ENCODE assay signal across 1 cellular context in the genomic region with DNA sequence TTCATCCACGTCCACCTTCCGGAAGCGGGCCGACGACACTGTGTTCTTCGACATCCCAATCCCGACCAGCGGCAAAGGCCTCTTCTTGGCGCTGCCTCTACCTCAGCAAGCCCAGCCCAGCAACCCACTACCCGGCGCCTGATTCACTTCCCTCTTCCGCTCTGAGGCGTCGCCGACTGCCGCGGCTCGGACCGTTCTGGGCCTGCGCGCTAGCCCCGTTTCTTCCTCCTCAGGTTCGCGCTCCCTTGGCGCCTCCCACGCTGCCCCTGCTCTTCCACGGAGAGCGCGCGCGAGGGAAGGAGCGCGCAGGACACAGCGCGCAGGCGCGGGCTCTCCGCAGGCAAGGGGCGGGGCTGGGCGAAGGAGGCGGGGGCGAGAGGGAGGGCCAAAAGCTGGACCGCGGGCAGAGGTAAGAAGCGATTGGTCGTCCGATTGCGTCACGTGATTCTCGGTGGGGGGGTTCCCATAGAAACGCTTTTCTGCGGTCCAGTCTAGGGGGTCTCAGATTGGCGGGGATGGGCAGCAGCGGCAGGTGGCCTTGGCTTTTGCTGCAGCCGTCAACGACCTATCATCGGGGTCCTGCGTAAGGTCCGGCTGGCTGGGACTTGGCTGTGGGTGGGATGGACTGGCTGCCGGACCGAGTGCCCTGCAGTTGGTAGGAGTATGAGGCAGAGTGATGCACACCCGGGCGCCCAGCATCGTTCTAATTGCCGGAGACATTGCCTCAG.
A peak's percentile ranks its signal among the peaks of the same experiment; 100 is the strongest.
TF ChIP-seq lines count a peak whose summit lies in the region.

A gene (minus strand): TSS at position 178 of the 728 bp plus-strand sequence. CDS start 124 bp downstream, at position 54.

TF ChIP-seq in K562, 482 proteins besides CTCF, POLR2A, EP300 and RAD21 (continued from another document and continues in another):
- TF ChIP-seq, protein P1, sequence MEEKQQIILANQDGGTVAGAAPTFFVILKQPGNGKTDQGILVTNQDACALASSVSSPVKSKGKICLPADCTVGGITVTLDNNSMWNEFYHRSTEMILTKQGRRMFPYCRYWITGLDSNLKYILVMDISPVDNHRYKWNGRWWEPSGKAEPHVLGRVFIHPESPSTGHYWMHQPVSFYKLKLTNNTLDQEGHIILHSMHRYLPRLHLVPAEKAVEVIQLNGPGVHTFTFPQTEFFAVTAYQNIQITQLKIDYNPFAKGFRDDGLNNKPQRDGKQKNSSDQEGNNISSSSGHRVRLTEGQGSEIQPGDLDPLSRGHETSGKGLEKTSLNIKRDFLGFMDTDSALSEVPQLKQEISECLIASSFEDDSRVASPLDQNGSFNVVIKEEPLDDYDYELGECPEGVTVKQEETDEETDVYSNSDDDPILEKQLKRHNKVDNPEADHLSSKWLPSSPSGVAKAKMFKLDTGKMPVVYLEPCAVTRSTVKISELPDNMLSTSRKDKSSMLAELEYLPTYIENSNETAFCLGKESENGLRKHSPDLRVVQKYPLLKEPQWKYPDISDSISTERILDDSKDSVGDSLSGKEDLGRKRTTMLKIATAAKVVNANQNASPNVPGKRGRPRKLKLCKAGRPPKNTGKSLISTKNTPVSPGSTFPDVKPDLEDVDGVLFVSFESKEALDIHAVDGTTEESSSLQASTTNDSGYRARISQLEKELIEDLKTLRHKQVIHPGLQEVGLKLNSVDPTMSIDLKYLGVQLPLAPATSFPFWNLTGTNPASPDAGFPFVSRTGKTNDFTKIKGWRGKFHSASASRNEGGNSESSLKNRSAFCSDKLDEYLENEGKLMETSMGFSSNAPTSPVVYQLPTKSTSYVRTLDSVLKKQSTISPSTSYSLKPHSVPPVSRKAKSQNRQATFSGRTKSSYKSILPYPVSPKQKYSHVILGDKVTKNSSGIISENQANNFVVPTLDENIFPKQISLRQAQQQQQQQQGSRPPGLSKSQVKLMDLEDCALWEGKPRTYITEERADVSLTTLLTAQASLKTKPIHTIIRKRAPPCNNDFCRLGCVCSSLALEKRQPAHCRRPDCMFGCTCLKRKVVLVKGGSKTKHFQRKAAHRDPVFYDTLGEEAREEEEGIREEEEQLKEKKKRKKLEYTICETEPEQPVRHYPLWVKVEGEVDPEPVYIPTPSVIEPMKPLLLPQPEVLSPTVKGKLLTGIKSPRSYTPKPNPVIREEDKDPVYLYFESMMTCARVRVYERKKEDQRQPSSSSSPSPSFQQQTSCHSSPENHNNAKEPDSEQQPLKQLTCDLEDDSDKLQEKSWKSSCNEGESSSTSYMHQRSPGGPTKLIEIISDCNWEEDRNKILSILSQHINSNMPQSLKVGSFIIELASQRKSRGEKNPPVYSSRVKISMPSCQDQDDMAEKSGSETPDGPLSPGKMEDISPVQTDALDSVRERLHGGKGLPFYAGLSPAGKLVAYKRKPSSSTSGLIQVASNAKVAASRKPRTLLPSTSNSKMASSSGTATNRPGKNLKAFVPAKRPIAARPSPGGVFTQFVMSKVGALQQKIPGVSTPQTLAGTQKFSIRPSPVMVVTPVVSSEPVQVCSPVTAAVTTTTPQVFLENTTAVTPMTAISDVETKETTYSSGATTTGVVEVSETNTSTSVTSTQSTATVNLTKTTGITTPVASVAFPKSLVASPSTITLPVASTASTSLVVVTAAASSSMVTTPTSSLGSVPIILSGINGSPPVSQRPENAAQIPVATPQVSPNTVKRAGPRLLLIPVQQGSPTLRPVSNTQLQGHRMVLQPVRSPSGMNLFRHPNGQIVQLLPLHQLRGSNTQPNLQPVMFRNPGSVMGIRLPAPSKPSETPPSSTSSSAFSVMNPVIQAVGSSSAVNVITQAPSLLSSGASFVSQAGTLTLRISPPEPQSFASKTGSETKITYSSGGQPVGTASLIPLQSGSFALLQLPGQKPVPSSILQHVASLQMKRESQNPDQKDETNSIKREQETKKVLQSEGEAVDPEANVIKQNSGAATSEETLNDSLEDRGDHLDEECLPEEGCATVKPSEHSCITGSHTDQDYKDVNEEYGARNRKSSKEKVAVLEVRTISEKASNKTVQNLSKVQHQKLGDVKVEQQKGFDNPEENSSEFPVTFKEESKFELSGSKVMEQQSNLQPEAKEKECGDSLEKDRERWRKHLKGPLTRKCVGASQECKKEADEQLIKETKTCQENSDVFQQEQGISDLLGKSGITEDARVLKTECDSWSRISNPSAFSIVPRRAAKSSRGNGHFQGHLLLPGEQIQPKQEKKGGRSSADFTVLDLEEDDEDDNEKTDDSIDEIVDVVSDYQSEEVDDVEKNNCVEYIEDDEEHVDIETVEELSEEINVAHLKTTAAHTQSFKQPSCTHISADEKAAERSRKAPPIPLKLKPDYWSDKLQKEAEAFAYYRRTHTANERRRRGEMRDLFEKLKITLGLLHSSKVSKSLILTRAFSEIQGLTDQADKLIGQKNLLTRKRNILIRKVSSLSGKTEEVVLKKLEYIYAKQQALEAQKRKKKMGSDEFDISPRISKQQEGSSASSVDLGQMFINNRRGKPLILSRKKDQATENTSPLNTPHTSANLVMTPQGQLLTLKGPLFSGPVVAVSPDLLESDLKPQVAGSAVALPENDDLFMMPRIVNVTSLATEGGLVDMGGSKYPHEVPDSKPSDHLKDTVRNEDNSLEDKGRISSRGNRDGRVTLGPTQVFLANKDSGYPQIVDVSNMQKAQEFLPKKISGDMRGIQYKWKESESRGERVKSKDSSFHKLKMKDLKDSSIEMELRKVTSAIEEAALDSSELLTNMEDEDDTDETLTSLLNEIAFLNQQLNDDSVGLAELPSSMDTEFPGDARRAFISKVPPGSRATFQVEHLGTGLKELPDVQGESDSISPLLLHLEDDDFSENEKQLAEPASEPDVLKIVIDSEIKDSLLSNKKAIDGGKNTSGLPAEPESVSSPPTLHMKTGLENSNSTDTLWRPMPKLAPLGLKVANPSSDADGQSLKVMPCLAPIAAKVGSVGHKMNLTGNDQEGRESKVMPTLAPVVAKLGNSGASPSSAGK (IDR thresholded peaks at IDR 0.05): peak; percentile 45; the same call in 1 of the 2 replicates
- TF ChIP-seq, protein P2, sequence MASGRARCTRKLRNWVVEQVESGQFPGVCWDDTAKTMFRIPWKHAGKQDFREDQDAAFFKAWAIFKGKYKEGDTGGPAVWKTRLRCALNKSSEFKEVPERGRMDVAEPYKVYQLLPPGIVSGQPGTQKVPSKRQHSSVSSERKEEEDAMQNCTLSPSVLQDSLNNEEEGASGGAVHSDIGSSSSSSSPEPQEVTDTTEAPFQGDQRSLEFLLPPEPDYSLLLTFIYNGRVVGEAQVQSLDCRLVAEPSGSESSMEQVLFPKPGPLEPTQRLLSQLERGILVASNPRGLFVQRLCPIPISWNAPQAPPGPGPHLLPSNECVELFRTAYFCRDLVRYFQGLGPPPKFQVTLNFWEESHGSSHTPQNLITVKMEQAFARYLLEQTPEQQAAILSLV (tag; IDR thresholded peaks at IDR 0.05): peak; percentile 49; the same call in 1 of the 2 replicates
- TF ChIP-seq L3MBTL2 (IDR thresholded peaks at IDR 0.05) (peak; percentile 86), ZBTB1 (CRISPR knock-in tag; IDR thresholded peaks at IDR 0.05; ENCODE audit: borderline replicate concordance, low read depth) (peak; percentile 24; the same call in 1 of the 2 replicates), ZNF717 (CRISPR knock-in tag; IDR thresholded peaks at IDR 0.05) (no peak), EGR1 (conservative IDR thresholded peaks at IDR 0.05) (peak; percentile 97), NRF1 (conservative IDR thresholded peaks at IDR 0.05 in 1 of 2, IDR thresholded peaks at IDR 0.05 in 1 of 2) (peak; percentile 99), SMARCB1 (IDR thresholded peaks at IDR 0.05; ENCODE audit: insufficient read length, low read depth) (no peak), TAF7 (tag; IDR thresholded peaks at IDR 0.05) (peak; percentile 86), ELF4 (CRISPR knock-in tag; IDR thresholded peaks at IDR 0.05) (peak; percentile 88), POLR2G (IDR thresholded peaks at IDR 0.05; ENCODE audit: low read depth, low read length) (peak; percentile 95), STAT5B (CRISPR knock-in tag; IDR thresholded peaks at IDR 0.05) (no peak), CEBPB (tag; IDR thresholded peaks at IDR 0.05) (peak; percentile 92), ATF7 (IDR thresholded peaks at IDR 0.05) (peak; percentile 75), DMBX1 (CRISPR knock-in tag; IDR thresholded peaks at IDR 0.05; ENCODE audit: borderline replicate concordance) (no peak), ELF2 (CRISPR knock-in tag; IDR thresholded peaks at IDR 0.05) (peak; percentile 87), NFATC3 (IDR thresholded peaks at IDR 0.05) (no peak), MTA3 (IDR thresholded peaks at IDR 0.05; ENCODE audit: borderline replicate concordance) (peak; percentile 74), MAZ (CRISPR knock-in tag; conservative IDR thresholded peaks at IDR 0.05 in 1 of 2, IDR thresholded peaks at IDR 0.05 in 1 of 2) (peak; percentile 93 to 94)
- TF ChIP-seq, protein P3, sequence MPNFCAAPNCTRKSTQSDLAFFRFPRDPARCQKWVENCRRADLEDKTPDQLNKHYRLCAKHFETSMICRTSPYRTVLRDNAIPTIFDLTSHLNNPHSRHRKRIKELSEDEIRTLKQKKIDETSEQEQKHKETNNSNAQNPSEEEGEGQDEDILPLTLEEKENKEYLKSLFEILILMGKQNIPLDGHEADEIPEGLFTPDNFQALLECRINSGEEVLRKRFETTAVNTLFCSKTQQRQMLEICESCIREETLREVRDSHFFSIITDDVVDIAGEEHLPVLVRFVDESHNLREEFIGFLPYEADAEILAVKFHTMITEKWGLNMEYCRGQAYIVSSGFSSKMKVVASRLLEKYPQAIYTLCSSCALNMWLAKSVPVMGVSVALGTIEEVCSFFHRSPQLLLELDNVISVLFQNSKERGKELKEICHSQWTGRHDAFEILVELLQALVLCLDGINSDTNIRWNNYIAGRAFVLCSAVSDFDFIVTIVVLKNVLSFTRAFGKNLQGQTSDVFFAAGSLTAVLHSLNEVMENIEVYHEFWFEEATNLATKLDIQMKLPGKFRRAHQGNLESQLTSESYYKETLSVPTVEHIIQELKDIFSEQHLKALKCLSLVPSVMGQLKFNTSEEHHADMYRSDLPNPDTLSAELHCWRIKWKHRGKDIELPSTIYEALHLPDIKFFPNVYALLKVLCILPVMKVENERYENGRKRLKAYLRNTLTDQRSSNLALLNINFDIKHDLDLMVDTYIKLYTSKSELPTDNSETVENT (CRISPR knock-in tag; IDR thresholded peaks at IDR 0.05): peak; percentile 90
- TF ChIP-seq, protein P4, sequence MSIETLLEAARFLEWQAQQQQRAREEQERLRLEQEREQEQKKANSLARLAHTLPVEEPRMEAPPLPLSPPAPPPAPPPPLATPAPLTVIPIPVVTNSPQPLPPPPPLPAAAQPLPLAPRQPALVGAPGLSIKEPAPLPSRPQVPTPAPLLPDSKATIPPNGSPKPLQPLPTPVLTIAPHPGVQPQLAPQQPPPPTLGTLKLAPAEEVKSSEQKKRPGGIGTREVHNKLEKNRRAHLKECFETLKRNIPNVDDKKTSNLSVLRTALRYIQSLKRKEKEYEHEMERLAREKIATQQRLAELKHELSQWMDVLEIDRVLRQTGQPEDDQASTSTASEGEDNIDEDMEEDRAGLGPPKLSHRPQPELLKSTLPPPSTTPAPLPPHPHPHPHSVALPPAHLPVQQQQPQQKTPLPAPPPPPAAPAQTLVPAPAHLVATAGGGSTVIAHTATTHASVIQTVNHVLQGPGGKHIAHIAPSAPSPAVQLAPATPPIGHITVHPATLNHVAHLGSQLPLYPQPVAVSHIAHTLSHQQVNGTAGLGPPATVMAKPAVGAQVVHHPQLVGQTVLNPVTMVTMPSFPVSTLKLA (conservative IDR thresholded peaks at IDR 0.05): peak; percentile 32 to 67; a peak in 3 of 4 replicates
- TF ChIP-seq, protein P5, sequence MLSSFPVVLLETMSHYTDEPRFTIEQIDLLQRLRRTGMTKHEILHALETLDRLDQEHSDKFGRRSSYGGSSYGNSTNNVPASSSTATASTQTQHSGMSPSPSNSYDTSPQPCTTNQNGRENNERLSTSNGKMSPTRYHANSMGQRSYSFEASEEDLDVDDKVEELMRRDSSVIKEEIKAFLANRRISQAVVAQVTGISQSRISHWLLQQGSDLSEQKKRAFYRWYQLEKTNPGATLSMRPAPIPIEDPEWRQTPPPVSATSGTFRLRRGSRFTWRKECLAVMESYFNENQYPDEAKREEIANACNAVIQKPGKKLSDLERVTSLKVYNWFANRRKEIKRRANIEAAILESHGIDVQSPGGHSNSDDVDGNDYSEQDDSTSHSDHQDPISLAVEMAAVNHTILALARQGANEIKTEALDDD (IDR thresholded peaks at IDR 0.05): no peak
- TF ChIP-seq, protein P6, sequence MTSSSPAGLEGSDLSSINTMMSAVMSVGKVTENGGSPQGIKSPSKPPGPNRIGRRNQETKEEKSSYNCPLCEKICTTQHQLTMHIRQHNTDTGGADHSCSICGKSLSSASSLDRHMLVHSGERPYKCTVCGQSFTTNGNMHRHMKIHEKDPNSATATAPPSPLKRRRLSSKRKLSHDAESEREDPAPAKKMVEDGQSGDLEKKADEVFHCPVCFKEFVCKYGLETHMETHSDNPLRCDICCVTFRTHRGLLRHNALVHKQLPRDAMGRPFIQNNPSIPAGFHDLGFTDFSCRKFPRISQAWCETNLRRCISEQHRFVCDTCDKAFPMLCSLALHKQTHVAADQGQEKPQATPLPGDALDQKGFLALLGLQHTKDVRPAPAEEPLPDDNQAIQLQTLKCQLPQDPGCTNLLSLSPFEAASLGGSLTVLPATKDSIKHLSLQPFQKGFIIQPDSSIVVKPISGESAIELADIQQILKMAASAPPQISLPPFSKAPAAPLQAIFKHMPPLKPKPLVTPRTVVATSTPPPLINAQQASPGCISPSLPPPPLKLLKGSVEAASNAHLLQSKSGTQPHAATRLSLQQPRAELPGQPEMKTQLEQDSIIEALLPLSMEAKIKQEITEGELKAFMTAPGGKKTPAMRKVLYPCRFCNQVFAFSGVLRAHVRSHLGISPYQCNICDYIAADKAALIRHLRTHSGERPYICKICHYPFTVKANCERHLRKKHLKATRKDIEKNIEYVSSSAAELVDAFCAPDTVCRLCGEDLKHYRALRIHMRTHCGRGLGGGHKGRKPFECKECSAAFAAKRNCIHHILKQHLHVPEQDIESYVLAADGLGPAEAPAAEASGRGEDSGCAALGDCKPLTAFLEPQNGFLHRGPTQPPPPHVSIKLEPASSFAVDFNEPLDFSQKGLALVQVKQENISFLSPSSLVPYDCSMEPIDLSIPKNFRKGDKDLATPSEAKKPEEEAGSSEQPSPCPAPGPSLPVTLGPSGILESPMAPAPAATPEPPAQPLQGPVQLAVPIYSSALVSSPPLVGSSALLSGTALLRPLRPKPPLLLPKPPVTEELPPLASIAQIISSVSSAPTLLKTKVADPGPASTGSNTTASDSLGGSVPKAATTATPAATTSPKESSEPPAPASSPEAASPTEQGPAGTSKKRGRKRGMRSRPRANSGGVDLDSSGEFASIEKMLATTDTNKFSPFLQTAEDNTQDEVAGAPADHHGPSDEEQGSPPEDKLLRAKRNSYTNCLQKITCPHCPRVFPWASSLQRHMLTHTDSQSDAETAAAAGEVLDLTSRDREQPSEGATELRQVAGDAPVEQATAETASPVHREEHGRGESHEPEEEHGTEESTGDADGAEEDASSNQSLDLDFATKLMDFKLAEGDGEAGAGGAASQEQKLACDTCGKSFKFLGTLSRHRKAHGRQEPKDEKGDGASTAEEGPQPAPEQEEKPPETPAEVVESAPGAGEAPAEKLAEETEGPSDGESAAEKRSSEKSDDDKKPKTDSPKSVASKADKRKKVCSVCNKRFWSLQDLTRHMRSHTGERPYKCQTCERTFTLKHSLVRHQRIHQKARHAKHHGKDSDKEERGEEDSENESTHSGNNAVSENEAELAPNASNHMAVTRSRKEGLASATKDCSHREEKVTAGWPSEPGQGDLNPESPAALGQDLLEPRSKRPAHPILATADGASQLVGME (CRISPR knock-in tag; IDR thresholded peaks at IDR 0.05): peak; percentile 91
